19 cellular contexts compared by ENCODE assay signal in the genomic region with DNA sequence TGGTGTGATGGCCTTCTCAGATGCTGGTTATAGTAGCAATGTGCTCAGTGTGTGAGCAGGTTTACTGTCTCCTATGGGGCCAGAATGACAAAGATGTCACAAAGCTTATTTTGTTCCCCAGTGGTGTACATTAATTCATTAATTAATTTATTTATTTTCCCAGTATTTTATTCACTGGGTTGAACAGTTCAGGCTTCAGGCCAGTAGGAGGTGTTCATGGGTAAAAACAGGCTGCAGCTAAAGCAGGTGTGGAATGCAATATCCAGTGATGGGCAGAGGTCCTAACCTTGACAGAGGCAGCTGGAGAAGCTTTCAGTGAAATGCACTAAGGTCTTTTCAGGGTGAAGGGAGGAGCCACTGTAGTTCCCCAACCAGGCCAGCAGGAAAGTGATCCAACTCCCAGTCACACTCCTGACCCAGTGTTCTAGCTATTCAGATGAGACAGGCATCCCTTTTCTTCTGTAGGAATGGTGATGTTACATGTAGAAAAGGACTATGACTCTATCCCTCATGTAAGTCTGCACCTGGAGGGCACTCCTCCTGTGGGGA. TPM values are rescaled to one million over a fixed set of nuclear protein-coding genes. Genes with fewer than 3 reads are reported as not detected.
DNase-seq lines count a peak whose midpoint lies in the region; ATAC-seq and TF ChIP-seq lines count a peak whose summit lies in the region.
"Had no signal": no experiment of that assay in that cellular context is flagged by ENCODE, and none has a peak within 500 bp of the region (broad histone marks: within the 10 kb centered on the region; RNA-seq: fewer than 3 reads in every experiment).

No MANE protein-coding gene starts in this region.

- no peaks in the 10 kb centered on the region for H4K20me1 ChIP-seq in H9 (ENCODE audit: control insufficient read depth, insufficient read depth, insufficient read length)

- no peak overlapping the region for H2AK5ac ChIP-seq in H9 (ENCODE audit: insufficient read length, low read length)
- no peak overlapping the region for H2AK5ac ChIP-seq in mesendoderm (ENCODE audit: low read length)

- no peaks in the 10 kb centered on the region for H3K9me3 Mint-ChIP-seq in H9
- H3K9me3 Mint-ChIP-seq: activated naive CD4-positive, alpha-beta T cell treated with anti-CD3 and anti-CD28 coated beads for 36 hours; T-cell had no signal

- DNase-seq in H9 (peak; percentile 31), brain microvascular endothelial cell (no peak), mesendoderm (peak; percentile 30), heart left ventricle (no peak), right atrium auricular region (ENCODE audit: low spot score) (no peak), germinal center (ENCODE audit: low spot score) (no peak)
- DNase-seq: activated CD4-positive, alpha-beta T cell treated with anti-CD3 and anti-CD28 coated beads for 36 hours; activated CD8-positive, alpha-beta memory T cell treated with anti-CD3 and anti-CD28 coated beads for 24 hours; activated naive CD4-positive, alpha-beta T cell treated with anti-CD3 and anti-CD28 coated beads for 36 hours; activated T-cell treated with anti-CD3 and anti-CD28 coated beads, Interleukin-2, amount 50 U/mL, for 48 hours; KBM-7; NCI-H187 treated with DMSO at 0.1 percent for 48 hours; NCI-H226; psoas muscle; SIG-M5; substantia nigra; T-cell had no signal

- no peak overlapping the region for H2AFZ ChIP-seq in H9 (ENCODE audit: low read length)
- H2AFZ ChIP-seq: hepatocyte had no signal

- H2BK120ac ChIP-seq in H9 (ENCODE audit: low read depth, low read length, poor library complexity, severe bottlenecking) (no peak overlapping the region), mesendoderm (ENCODE audit: low read depth, low read length) (no peak overlapping the region)

- no peak overlapping the region for H3T11ph ChIP-seq in H9 (ENCODE audit: low read length)

- no peaks in the 10 kb centered on the region for H3K36me3 ChIP-seq in brain microvascular endothelial cell (replicated peaks)
- no peaks in the 10 kb centered on the region for H3K36me3 ChIP-seq in mesendoderm (ENCODE audit: control insufficient read depth, insufficient read depth, low read length)
- no peaks in the 10 kb centered on the region for H3K36me3 ChIP-seq in heart left ventricle
- no peaks in the 10 kb centered on the region for H3K36me3 ChIP-seq in right atrium auricular region

- H3K4me3 Mint-ChIP-seq in H9: no peak overlapping the region
- H3K4me3 Mint-ChIP-seq: activated CD4-positive, alpha-beta T cell treated with anti-CD3 and anti-CD28 coated beads for 36 hours; activated naive CD4-positive, alpha-beta T cell treated with anti-CD3 and anti-CD28 coated beads for 36 hours; T-cell had no signal

- no peak for ATAC-seq in heart left ventricle
- ATAC-seq: activated CD4-positive, alpha-beta T cell treated with anti-CD3 and anti-CD28 coated beads for 36 hours; psoas muscle; T-cell had no signal

- no peaks in the 10 kb centered on the region; a peak in 1 of 7 replicates for H3K36me3 Mint-ChIP-seq in H9 (ENCODE audit: insufficient read depth in 1 of 3, low read depth in 3 of 3)

- no peaks in the 10 kb centered on the region for H3K27me3 ChIP-seq in H9 (ENCODE audit: insufficient read depth, low read length)
- no peaks in the 10 kb centered on the region for H3K27me3 ChIP-seq in brain microvascular endothelial cell (replicated peaks)
- no peaks in the 10 kb centered on the region for H3K27me3 ChIP-seq in mesendoderm (ENCODE audit: insufficient read depth, low read length, poor library complexity)
- no peaks in the 10 kb centered on the region for H3K27me3 ChIP-seq in heart left ventricle
- no peaks in the 10 kb centered on the region for H3K27me3 ChIP-seq in right atrium auricular region
- H3K27me3 ChIP-seq: hepatocyte had no signal

- H2BK15ac ChIP-seq in H9 (ENCODE audit: low read depth, low read length) (no peak overlapping the region), mesendoderm (replicated peaks; ENCODE audit: low read depth) (no peak overlapping the region)

- H3K9ac ChIP-seq in H9 (ENCODE audit: extremely low read depth, insufficient read length, low read length) (no peak overlapping the region), mesendoderm (ENCODE audit: low read length) (no peak overlapping the region)

- no peak overlapping the region for H3K56ac ChIP-seq in H9 (ENCODE audit: insufficient read length, low read depth, low read length)
- H3K56ac ChIP-seq in mesendoderm (ENCODE audit: low read length): no peak overlapping the region

- H3K4me1 ChIP-seq in H9 (ENCODE audit: insufficient read depth, low read length) (no peaks in the 10 kb centered on the region; the same call in 1 of the 2 replicates), mesendoderm (ENCODE audit: control insufficient read depth, low read depth, low read length) (no peaks in the 10 kb centered on the region), heart left ventricle (no peaks in the 10 kb centered on the region), right atrium auricular region (no peaks in the 10 kb centered on the region)
- H3K4me1 ChIP-seq: psoas muscle had no signal

- H4K91ac ChIP-seq in H9 (ENCODE audit: insufficient read length, low read depth, low read length): no peak overlapping the region

- H3K4ac ChIP-seq in H9 (ENCODE audit: low read depth, low read length) (no peak overlapping the region), mesendoderm (ENCODE audit: low read depth, low read length) (no peak overlapping the region)

- H3K9me3 ChIP-seq in H9 (ENCODE audit: control insufficient read depth, low read depth, low read length) (no peaks in the 10 kb centered on the region), heart left ventricle (no peaks in the 10 kb centered on the region), right atrium auricular region (no peaks in the 10 kb centered on the region)
- H3K9me3 ChIP-seq: psoas muscle had no signal

- no peak for TF ChIP-seq POLR2A in heart left ventricle (IDR thresholded peaks at IDR 0.05)

- TF ChIP-seq CTCF in C4-2B (conservative IDR thresholded peaks at IDR 0.05) (peak; percentile 11), H9 (conservative IDR thresholded peaks at IDR 0.05) (peak; percentile 47), brain microvascular endothelial cell (IDR thresholded peaks at IDR 0.05; ENCODE audit: low read depth, low read length, missing control alignments) (peak; percentile 32), heart left ventricle (IDR thresholded peaks at IDR 0.05) (no peak), right atrium auricular region (IDR thresholded peaks at IDR 0.05) (no peak)

- no peak overlapping the region for H3K18ac ChIP-seq in H9 (ENCODE audit: insufficient read length, low read depth, low read length)
- no peak overlapping the region for H3K18ac ChIP-seq in mesendoderm (ENCODE audit: low read length)

- no peak overlapping the region for H2BK12ac ChIP-seq in H9 (ENCODE audit: insufficient read length, low read depth, low read length)

- H4K5ac ChIP-seq in H9 (ENCODE audit: insufficient read length, low read depth, low read length) (no peak overlapping the region), mesendoderm (ENCODE audit: low read length) (no peak overlapping the region)

- peaks cover 22 to 25% of the 10 kb centered on the region in 2 experiments for H3K4me1 Mint-ChIP-seq in H9
- H3K4me1 Mint-ChIP-seq: activated CD4-positive, alpha-beta T cell treated with anti-CD3 and anti-CD28 coated beads for 36 hours had no signal

- H3K23ac ChIP-seq in H9 (ENCODE audit: insufficient read length, low read depth, low read length) (no peak overlapping the region), mesendoderm (ENCODE audit: low read length) (no peak overlapping the region)

- in situ Hi-C loops in brain microvascular endothelial cell (cut with HindIII; ENCODE audit: low pct_ligation_motif_present, low sequenced_read_pairs): no loop called here

- H3K14ac ChIP-seq in H9 (ENCODE audit: insufficient read depth, low read length): no peak overlapping the region

- H4K8ac ChIP-seq in H9 (replicated peaks; ENCODE audit: insufficient read length, low read depth, low read length): no peak overlapping the region
- H4K8ac ChIP-seq in mesendoderm (ENCODE audit: low read depth, low read length): no peak overlapping the region

- no peak overlapping the region for H2BK20ac ChIP-seq in H9 (ENCODE audit: low read depth, low read length, poor library complexity, severe bottlenecking)

- H3K27ac ChIP-seq in C4-2B: no peak overlapping the region
- no peak overlapping the region for H3K27ac ChIP-seq in H9 (ENCODE audit: insufficient read length, low read depth, low read length)
- H3K27ac ChIP-seq in brain microvascular endothelial cell: no peak overlapping the region
- no peak overlapping the region for H3K27ac ChIP-seq in mesendoderm (ENCODE audit: low read depth, low read length)
- H3K27ac ChIP-seq in heart left ventricle: no peak overlapping the region
- no peak overlapping the region for H3K27ac ChIP-seq in right atrium auricular region
- H3K27ac ChIP-seq: hepatocyte, psoas muscle had no signal

- H3K79me1 ChIP-seq in H9 (ENCODE audit: insufficient read depth, low read depth, low read length, poor library complexity, severe bottlenecking): no peaks in the 10 kb centered on the region
- H3K79me1 ChIP-seq in mesendoderm (ENCODE audit: low read length): no peaks in the 10 kb centered on the region

- no peaks in the 10 kb centered on the region for H3K23me2 ChIP-seq in H9 (ENCODE audit: insufficient read length, low read depth, low read length, poor library complexity, severe bottlenecking)

- no peak overlapping the region; a peak in 1 of 7 replicates for H3K27ac Mint-ChIP-seq in H9
- H3K27ac Mint-ChIP-seq: activated CD4-positive, alpha-beta T cell treated with anti-CD3 and anti-CD28 coated beads for 36 hours; activated naive CD4-positive, alpha-beta T cell treated with anti-CD3 and anti-CD28 coated beads for 36 hours; T-cell had no signal

- no peak overlapping the region for H2BK5ac ChIP-seq in H9 (ENCODE audit: insufficient read length, low read length)
- H2BK5ac ChIP-seq in mesendoderm (ENCODE audit: low read length): no peak overlapping the region

- intact Hi-C loops in heart left ventricle (cut with DNase I): no loop called here

- peaks cover 6% of the 10 kb centered on the region; the same call in 1 of the 2 replicates for H3K27me3 Mint-ChIP-seq in H9 (ENCODE audit: low read depth)
- H3K27me3 Mint-ChIP-seq: activated CD4-positive, alpha-beta T cell treated with anti-CD3 and anti-CD28 coated beads for 36 hours; T-cell had no signal

- no peaks in the 10 kb centered on the region for H3K79me2 ChIP-seq in H9 (ENCODE audit: insufficient read depth, low read length)
- H3K79me2 ChIP-seq in mesendoderm (ENCODE audit: control insufficient read depth, insufficient read depth, low read length): no peaks in the 10 kb centered on the region
- H3K79me2 ChIP-seq: hepatocyte had no signal

- H3K4me3 ChIP-seq in brain microvascular endothelial cell (ENCODE audit: low read depth, low read length) (no peak overlapping the region), mesendoderm (ENCODE audit: low read length) (no peak overlapping the region), heart left ventricle (no peak overlapping the region), right atrium auricular region (no peak overlapping the region)
- H3K4me3 ChIP-seq: hepatocyte, psoas muscle had no signal

- H3K4me2 ChIP-seq in H9 (ENCODE audit: insufficient read depth, insufficient read length, low read length): no peak overlapping the region
- no peak overlapping the region for H3K4me2 ChIP-seq in mesendoderm (ENCODE audit: low read length)
- H3K4me2 ChIP-seq: hepatocyte had no signal

RNA-seq across cellular contexts. Expression of gene FANCF, which starts 7.8 kb away (rescaled TPM):
- total RNA-seq in H9 (2021): 15.3 and 17.8 TPM in 2 replicates
- polyA plus RNA-seq in mesendoderm (2013, experiment 1 of 2): 17.5 TPM
- polyA plus RNA-seq in mesendoderm (2013, experiment 2 of 2): 17.6 TPM
- 1 to 10 TPM; 4.6 to 8.6 (median 6.2) TPM for total RNA-seq in heart left ventricle
- polyA plus RNA-seq in heart left ventricle: 1 to 10 TPM; 3.4 to 7.8 TPM
- 1 to 10 TPM; 3.6 to 4.8 TPM for total RNA-seq in right atrium auricular region

RNA-seq across cellular contexts. Expression of gene GAS2, which starts 33.0 kb away (rescaled TPM):
- 1.7 and 1.8 TPM in 2 replicates for total RNA-seq in H9 (2021)
- 2.1 TPM for polyA plus RNA-seq in mesendoderm (2013, experiment 1 of 2)
- 2.3 TPM for polyA plus RNA-seq in mesendoderm (2013, experiment 2 of 2)
- 10 to 100 TPM in 7 of 9 donors, 1 to 10 TPM in 2; 9.0 to 23.0 (median 13.1) TPM for total RNA-seq in heart left ventricle
- 1 to 10 TPM; 2.7 to 5.0 TPM for polyA plus RNA-seq in heart left ventricle
- total RNA-seq in right atrium auricular region: 1 to 10 TPM; 6.5 to 9.7 TPM

Comparison
In these comparisons a context has a peak if more than half of its experiments do, and no peak if none do; other contexts are left out.
1. CTCF ChIP-seq: peak in C4-2B (single experiment), H9 (single experiment) and brain microvascular endothelial cell (single experiment); none in heart left ventricle (0 of 12) and right atrium auricular region (0 of 2).
2. DNase-seq: peak in H9 (single experiment) and mesendoderm (single experiment); none in brain microvascular endothelial cell (single experiment), heart left ventricle (0 of 5), right atrium auricular region (single experiment) and germinal center (single experiment).